ENCODE assay signal across 29 cellular contexts in the genomic region with DNA sequence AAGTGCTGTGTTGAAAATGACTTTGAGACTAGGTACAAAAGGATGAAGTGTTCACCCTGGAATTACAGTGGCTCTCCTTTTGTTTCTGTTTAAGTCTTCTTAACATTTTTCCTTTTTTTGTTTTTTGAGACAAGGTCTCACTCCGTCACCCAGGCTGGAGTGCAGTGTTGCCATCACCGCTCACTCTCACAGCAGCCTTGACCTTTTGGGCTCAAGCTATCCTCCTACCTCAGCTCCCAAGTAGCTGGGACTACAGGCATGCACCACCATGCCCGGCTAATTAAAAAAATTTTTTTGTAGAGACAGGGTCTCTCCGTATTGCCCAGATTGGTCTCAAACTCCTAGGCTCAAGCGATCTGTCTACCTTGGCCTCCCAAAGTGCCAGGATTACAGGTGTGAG.
"Had no signal": no experiment of that assay in that cellular context is flagged by ENCODE, and none has a peak within 500 bp of the region (broad histone marks: within the 10 kb centered on the region; RNA-seq: fewer than 3 reads in every experiment).

No MANE protein-coding gene starts in this region.

- H3K9me3 ChIP-seq: stomach, suprapubic skin, testis, thoracic aorta, thyroid gland, tibial artery, tibial nerve, transverse colon, upper lobe of left lung, upper lobe of right lung, uterus, vagina had no signal

- H3K27me3 ChIP-seq: stomach, suprapubic skin, testis, thyroid gland, tibial artery, tibial nerve, transverse colon, upper lobe of left lung, upper lobe of right lung, uterus, vagina had no signal

- H3K27ac ChIP-seq: stomach, suprapubic skin, testis, thoracic aorta, thyroid gland, tibial artery, tibial nerve, transverse colon, upper lobe of left lung, upper lobe of right lung, uterus, vagina had no signal

- H3K27ac Mint-ChIP-seq: stimulated activated effector memory CD8-positive, alpha-beta T cell treated with anti-CD3 and anti-CD28 coated beads, Interleukin-12 subunit alpha, Interleukin-12 subunit beta, amount 100 ng/mL, for 72 hours; stimulated activated memory B cell treated with anti-CD40 and anti-IgM and Interleukin-4, amounts not matched to agents 10 μg/mL and 1 μg/mL and 100 μg/mL, for 72 hours; stimulated activated naive B cell treated with anti-CD40 and anti-IgM and Interleukin-4, amounts not matched to agents 10 μg/mL and 1 μg/mL and 100 μg/mL, for 72 hours; stimulated activated naive CD8-positive, alpha-beta T cell treated with anti-CD3 and anti-CD28 coated beads, Interleukin-15, amount 100 ng/mL, for 72 hours; stimulated activated naive CD8-positive, alpha-beta T cell treated with anti-CD3 and anti-CD28 coated beads, Interleukin-15, Interleukin-2, amounts not matched to agents 100 ng/mL and 50 ng/mL, for 24 hours; type B pancreatic cell had no signal

- ATAC-seq: stimulated activated effector memory CD8-positive, alpha-beta T cell treated with anti-CD3 and anti-CD28 coated beads, Interleukin-12 subunit alpha, Interleukin-12 subunit beta, amount 100 ng/mL, for 72 hours; stimulated activated memory B cell treated with anti-CD40 and anti-IgM and Interleukin-4, amounts not matched to agents 10 μg/mL and 1 μg/mL and 100 μg/mL, for 72 hours; stimulated activated naive B cell treated with anti-CD40 and anti-IgM and Interleukin-4, amounts not matched to agents 10 μg/mL and 1 μg/mL and 100 μg/mL, for 72 hours; stimulated activated naive CD8-positive, alpha-beta T cell treated with anti-CD3 and anti-CD28 coated beads, Interleukin-15, amount 100 ng/mL, for 72 hours; stimulated activated naive CD8-positive, alpha-beta T cell treated with anti-CD3 and anti-CD28 coated beads, Interleukin-15, Interleukin-2, amounts not matched to agents 100 U/mL and 50 U/mL, for 24 hours; upper lobe of right lung had no signal

- H3K36me3 Mint-ChIP-seq: stimulated activated effector memory CD8-positive, alpha-beta T cell treated with anti-CD3 and anti-CD28 coated beads, Interleukin-12 subunit alpha, Interleukin-12 subunit beta, amount 100 ng/mL, for 72 hours had no signal

- H3K4me3 ChIP-seq: stomach, suprapubic skin, testis, thoracic aorta, thyroid gland, tibial artery, tibial nerve, transverse colon, upper lobe of left lung, upper lobe of right lung, uterus, vagina had no signal

- H3K4me1 ChIP-seq: upper lobe of right lung, uterus had no signal

- H3K4me1 Mint-ChIP-seq: stimulated activated naive CD8-positive, alpha-beta T cell treated with anti-CD3 and anti-CD28 coated beads, Interleukin-15, amount 100 ng/mL, for 72 hours had no signal

- H3K4me3 Mint-ChIP-seq: stimulated activated effector memory CD8-positive, alpha-beta T cell treated with anti-CD3 and anti-CD28 coated beads, Interleukin-12 subunit alpha, Interleukin-12 subunit beta, amount 100 ng/mL, for 72 hours; stimulated activated memory B cell treated with anti-CD40 and anti-IgM and Interleukin-4, amounts not matched to agents 10 μg/mL and 1 μg/mL and 100 μg/mL, for 72 hours; stimulated activated naive B cell treated with anti-CD40 and anti-IgM and Interleukin-4, amounts not matched to agents 10 μg/mL and 1 μg/mL and 100 μg/mL, for 72 hours; stimulated activated naive CD8-positive, alpha-beta T cell treated with anti-CD3 and anti-CD28 coated beads, Interleukin-15, amount 100 ng/mL, for 72 hours; stimulated activated naive CD8-positive, alpha-beta T cell treated with anti-CD3 and anti-CD28 coated beads, Interleukin-15, Interleukin-2, amounts not matched to agents 100 ng/mL and 50 ng/mL, for 24 hours; type B pancreatic cell had no signal

- H3K9me3 Mint-ChIP-seq: stimulated activated effector memory CD8-positive, alpha-beta T cell treated with anti-CD3 and anti-CD28 coated beads, Interleukin-12 subunit alpha, Interleukin-12 subunit beta, amount 100 ng/mL, for 72 hours; stimulated activated memory B cell treated with anti-CD40 and anti-IgM and Interleukin-4, amounts not matched to agents 10 μg/mL and 1 μg/mL and 100 μg/mL, for 72 hours; stimulated activated naive B cell treated with anti-CD40 and anti-IgM and Interleukin-4, amounts not matched to agents 10 μg/mL and 1 μg/mL and 100 μg/mL, for 72 hours; stimulated activated naive CD8-positive, alpha-beta T cell treated with anti-CD3 and anti-CD28 coated beads, Interleukin-15, amount 100 ng/mL, for 72 hours; stimulated activated naive CD8-positive, alpha-beta T cell treated with anti-CD3 and anti-CD28 coated beads, Interleukin-15, Interleukin-2, amounts not matched to agents 100 ng/mL and 50 ng/mL, for 24 hours; type B pancreatic cell had no signal

- H3K36me3 ChIP-seq: stomach, suprapubic skin, thoracic aorta, thyroid gland, tibial artery, tibial nerve, transverse colon, upper lobe of left lung, upper lobe of right lung, uterus, vagina had no signal

- DNase-seq: stimulated activated CD4-positive, alpha-beta T cell treated with anti-CD3 and anti-CD28 coated beads, Interleukin-2, amount 100 ng/mL, for 48 hours; stimulated activated CD4-positive, alpha-beta T cell treated with anti-CD3 and anti-CD28 coated beads, Interleukin-4, amount 100 ng/mL, for 1 hour; stimulated activated CD4-positive, alpha-beta T cell treated with anti-CD3 and anti-CD28 coated beads, Interleukin-4, amount 100 ng/mL, for 24 hours; stimulated activated CD4-positive, alpha-beta T cell treated with anti-CD3 and anti-CD28 coated beads, Interleukin-4, amount 100 ng/mL, for 4 hours; stimulated activated CD8-positive, alpha-beta memory T cell treated with anti-CD3 and anti-CD28 coated beads, Interleukin-4, amount 100 ng/mL, for 48 hours; stimulated activated naive B cell treated with anti-CD40 and anti-IgM and Interleukin-4, amounts not matched to agents 10 μg/mL and 1 μg/mL and 100 μg/mL, for 72 hours; stimulated activated naive CD4-positive, alpha-beta T cell; stimulated activated naive CD4-positive, alpha-beta T cell treated with Interleukin-2 at 50 U/mL for 16 hours; stimulated activated naive CD8-positive, alpha-beta T cell treated with anti-CD3 and anti-CD28 coated beads, Interleukin-15, amount 100 ng/mL, for 72 hours; stimulated activated naive CD8-positive, alpha-beta T cell treated with anti-CD3 and anti-CD28 coated beads, Interleukin-15, Interleukin-2, amounts not matched to agents 100 U/mL and 50 U/mL, for 24 hours; stomach; substantia nigra; testis; thyroid gland; tibial artery; transverse colon; trophoblast cell; upper lobe of left lung; upper lobe of right lung; uterus had no signal

- FAIRE-seq: urothelium cell line had no signal

- H3K27me3 Mint-ChIP-seq: stimulated activated memory B cell treated with anti-CD40 and anti-IgM and Interleukin-4, amounts not matched to agents 10 μg/mL and 1 μg/mL and 100 μg/mL, for 72 hours; stimulated activated naive B cell treated with anti-CD40 and anti-IgM and Interleukin-4, amounts not matched to agents 10 μg/mL and 1 μg/mL and 100 μg/mL, for 72 hours; stimulated activated naive CD8-positive, alpha-beta T cell treated with anti-CD3 and anti-CD28 coated beads, Interleukin-15, amount 100 ng/mL, for 72 hours; stimulated activated naive CD8-positive, alpha-beta T cell treated with anti-CD3 and anti-CD28 coated beads, Interleukin-15, Interleukin-2, amounts not matched to agents 100 ng/mL and 50 ng/mL, for 24 hours; type B pancreatic cell had no signal
